In the genomic region with DNA sequence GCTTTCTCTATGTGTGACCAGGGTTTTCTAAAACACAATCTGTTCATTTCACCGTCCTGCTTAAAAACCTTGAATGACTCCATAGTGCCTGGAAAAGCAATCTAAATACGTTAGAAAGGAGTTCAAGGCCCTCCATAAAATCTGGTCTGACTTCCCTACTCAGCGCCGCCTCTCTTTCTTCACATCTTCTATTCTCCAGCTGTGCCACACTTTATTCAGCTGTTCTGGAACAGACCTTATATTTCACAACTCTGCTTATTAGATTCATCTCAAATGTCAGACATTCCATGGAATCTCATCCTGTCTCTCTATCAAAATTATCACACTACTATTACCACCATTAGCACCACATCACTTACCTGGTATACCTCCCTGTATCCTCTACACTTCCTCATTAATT, we compare ENCODE assay signal across 31 cellular contexts.
"Had no signal": no experiment of that assay in that cellular context is flagged by ENCODE, and none has a peak within 500 bp of the region (broad histone marks: within the 10 kb centered on the region; RNA-seq: fewer than 3 reads in every experiment).

No MANE protein-coding gene starts in this region.

- DNase-seq: activated CD4-positive, alpha-beta memory T cell treated with anti-CD3 and anti-CD28 coated beads, Interleukin-2, amount 10 ng/mL, durations not matched to agents 7 days and 5 days; activated CD4-positive, alpha-beta T cell treated with anti-CD3 and anti-CD28 coated beads for 1 hour; activated CD4-positive, alpha-beta T cell treated with anti-CD3 and anti-CD28 coated beads for 48 hours; activated CD4-positive, CD25-positive, alpha-beta regulatory T cell; activated CD8-positive, alpha-beta memory T cell treated with anti-CD3 and anti-CD28 coated beads for 24 hours; activated CD8-positive, alpha-beta memory T cell treated with anti-CD3 and anti-CD28 coated beads, Interleukin-2, amount 10 ng/mL, durations not matched to agents 7 days and 5 days; activated CD8-positive, alpha-beta memory T cell treated with anti-CD3 and anti-CD28 coated beads, Interleukin-2, amount 50 U/mL, for 48 hours; activated effector memory CD4-positive, alpha-beta T cell treated with anti-CD3 and anti-CD28 coated beads, Interleukin-2, amount 50 U/mL, for 16 hours; activated naive CD4-positive, alpha-beta T cell; activated naive CD8-positive, alpha-beta T cell treated with anti-CD3 and anti-CD28 coated beads, Interleukin-2, amount 10 ng/mL, durations not matched to agents 7 days and 5 days; activated T-cell treated with anti-CD3 and anti-CD28 coated beads, Interleukin-2, amount 50 U/mL, for 48 hours; amygdala; NCI-H1092 treated with DMSO at 0.1 percent for 48 hours; NCI-H1417; NCI-H187; NCI-H2029 treated with DMSO at 0.1 percent for 48 hours; NCI-H2107; NCI-H2171; NCI-H510A; NCI-H526; NCI-H748 treated with DMSO at 0.1 percent for 48 hours; NK-92 treated with Interleukin-12 subunit alpha and Interleukin-12 subunit beta, amount 100 ng/mL, for 24 hours; PC-3; Peyer's patch; RPMI8226; SW 1271; T1000; WERI-Rb-1 had no signal

- H3K27ac ChIP-seq: ascending aorta, KMS-11, Peyer's patch, WERI-Rb-1 had no signal

- H3K9me3 ChIP-seq: ascending aorta, Peyer's patch had no signal

- H3K36me3 ChIP-seq: ascending aorta, Peyer's patch, WERI-Rb-1 had no signal

- H3K27me3 Mint-ChIP-seq: activated CD4-positive, alpha-beta memory T cell treated with anti-CD3 and anti-CD28 coated beads, Interleukin-2, amount 10 ng/mL, durations not matched to agents 7 days and 5 days; activated CD8-positive, alpha-beta memory T cell treated with anti-CD3 and anti-CD28 coated beads, Interleukin-2, amount 10 ng/mL, durations not matched to agents 7 days and 5 days had no signal

- H3K4me3 ChIP-seq: ascending aorta, Peyer's patch had no signal

- H3K27me3 ChIP-seq: ascending aorta, Peyer's patch had no signal

- ATAC-seq: activated CD8-positive, alpha-beta memory T cell treated with anti-CD3 and anti-CD28 coated beads, Interleukin-2, amount 10 ng/mL, durations not matched to agents 7 days and 5 days; PC-3 had no signal

- H3K27ac Mint-ChIP-seq: activated CD4-positive, alpha-beta memory T cell treated with anti-CD3 and anti-CD28 coated beads, Interleukin-2, amount 10 ng/mL, durations not matched to agents 7 days and 5 days; activated CD8-positive, alpha-beta memory T cell treated with anti-CD3 and anti-CD28 coated beads, Interleukin-2, amount 10 ng/mL, durations not matched to agents 7 days and 5 days; activated naive CD4-positive, alpha-beta T cell treated with anti-CD3 and anti-CD28 coated beads, Interleukin-2, amount 50 U/mL, for 24 hours; activated naive CD8-positive, alpha-beta T cell treated with anti-CD3 and anti-CD28 coated beads, Interleukin-2, amount 10 ng/mL, durations not matched to agents 7 days and 5 days had no signal

- H3K4me3 Mint-ChIP-seq: activated CD4-positive, alpha-beta memory T cell treated with anti-CD3 and anti-CD28 coated beads, Interleukin-2, amount 10 ng/mL, durations not matched to agents 7 days and 5 days; activated CD8-positive, alpha-beta memory T cell treated with anti-CD3 and anti-CD28 coated beads, Interleukin-2, amount 10 ng/mL, durations not matched to agents 7 days and 5 days; activated naive CD4-positive, alpha-beta T cell treated with anti-CD3 and anti-CD28 coated beads, Interleukin-2, amount 50 U/mL, for 24 hours; activated naive CD8-positive, alpha-beta T cell treated with anti-CD3 and anti-CD28 coated beads, Interleukin-2, amount 10 ng/mL, durations not matched to agents 7 days and 5 days had no signal

- H3K4me1 ChIP-seq: ascending aorta, Peyer's patch had no signal

- H3K9me3 Mint-ChIP-seq: activated CD4-positive, alpha-beta memory T cell treated with anti-CD3 and anti-CD28 coated beads, Interleukin-2, amount 10 ng/mL, durations not matched to agents 7 days and 5 days; activated naive CD4-positive, alpha-beta T cell treated with anti-CD3 and anti-CD28 coated beads, Interleukin-2, amount 50 U/mL, for 24 hours; activated naive CD8-positive, alpha-beta T cell treated with anti-CD3 and anti-CD28 coated beads, Interleukin-2, amount 10 ng/mL, durations not matched to agents 7 days and 5 days had no signal

- H3K4me1 Mint-ChIP-seq: activated CD4-positive, alpha-beta memory T cell treated with anti-CD3 and anti-CD28 coated beads, Interleukin-2, amount 10 ng/mL, durations not matched to agents 7 days and 5 days; activated CD8-positive, alpha-beta memory T cell treated with anti-CD3 and anti-CD28 coated beads, Interleukin-2, amount 10 ng/mL, durations not matched to agents 7 days and 5 days; activated naive CD4-positive, alpha-beta T cell treated with anti-CD3 and anti-CD28 coated beads, Interleukin-2, amount 50 U/mL, for 24 hours; activated naive CD8-positive, alpha-beta T cell treated with anti-CD3 and anti-CD28 coated beads, Interleukin-2, amount 10 ng/mL, durations not matched to agents 7 days and 5 days had no signal
